ENCODE assay signal across 33 cellular contexts in genomic region chr6:29730575-29731126, GRCh38. TPM values are rescaled to one million over a fixed set of nuclear protein-coding genes. Genes with fewer than 3 reads are reported as not detected.
DNase-seq lines count a peak whose midpoint lies in the region; ATAC-seq and TF ChIP-seq lines count a peak whose summit lies in the region.
"Had no signal": no experiment of that assay in that cellular context is flagged by ENCODE, and none has a peak within 500 bp of the region (broad histone marks: within the 10 kb centered on the region; RNA-seq: fewer than 3 reads in every experiment).

No MANE protein-coding gene starts in this region.

- H3K36me3 ChIP-seq in mucosa of descending colon (ENCODE audit: low read depth) (peaks cover 5% of the 10 kb centered on the region), SJCRH30 (no peaks in the 10 kb centered on the region)
- H3K36me3 ChIP-seq: prostate gland had no signal

- H3K4me3 ChIP-seq in mucosa of descending colon (no peak overlapping the region), SJCRH30 (no peak overlapping the region)
- H3K4me3 ChIP-seq: dorsolateral prefrontal cortex, gastroesophageal sphincter, K562, prostate gland, testis had no signal

- intact Hi-C loops in CD4-positive, alpha-beta T cell (cut with DNase I, micrococcal nuclease) = no loop called here
- intact Hi-C loops in mucosa of descending colon (cut with DNase I, micrococcal nuclease) = no loop called here

- no peaks in the 10 kb centered on the region for H3K27me3 Mint-ChIP-seq in activated CD4-positive, alpha-beta T cell treated with anti-CD3 and anti-CD28 coated beads, Interleukin-2, amount 10 ng/mL, durations not matched to agents 7 days and 5 days
- no peaks in the 10 kb centered on the region for H3K27me3 Mint-ChIP-seq in CD4-positive, alpha-beta T cell
- no peaks in the 10 kb centered on the region for H3K27me3 Mint-ChIP-seq in T-helper 17 cell
- H3K27me3 Mint-ChIP-seq: activated T-helper 17 cell treated with anti-CD3 and anti-CD28 coated beads, Interleukin-2, amount 50 U/mL, for 72 hours had no signal

- no peak for DNase-seq in activated CD4-positive, alpha-beta T cell treated with anti-CD3 and anti-CD28 coated beads, Interleukin-2, amount 10 ng/mL, durations not matched to agents 7 days and 5 days
- no peak for DNase-seq in activated CD4-positive, alpha-beta T cell treated with anti-CD3 and anti-CD28 coated beads for 4 hours
- no peak for DNase-seq in CD4-positive, alpha-beta T cell
- DNase-seq in T-helper 17 cell (no peak), mucosa of descending colon (no peak), SJCRH30 (no peak), NCI-H748 treated with DMSO at 0.1 percent for 48 hours (lab: John Stamatoyannopoulos, UW) (no peak)
- DNase-seq: activated CD4-positive, alpha-beta T cell treated with anti-CD3 and anti-CD28 coated beads for 48 hours; cerebellar nuclear complex; DMS53; dorsolateral prefrontal cortex; H7; hypothalamus; mesenchymal stem cell; NCI-H1105; NCI-H2029; NCI-H774; nucleus accumbens; stimulated activated CD4-positive, alpha-beta T cell treated with anti-CD3 and anti-CD28 coated beads, Interleukin-12 subunit alpha, Interleukin-12 subunit beta, amount 100 ng/mL, for 4 hours; stimulated activated CD4-positive, alpha-beta T cell treated with anti-CD3 and anti-CD28 coated beads, Interleukin-4, amount 100 ng/mL, for 1 hour; stimulated activated naive CD4-positive, alpha-beta T cell; testis had no signal

- peak overlapping the region; percentile 25 for H3K27ac Mint-ChIP-seq in activated CD4-positive, alpha-beta T cell treated with anti-CD3 and anti-CD28 coated beads, Interleukin-2, amount 10 ng/mL, durations not matched to agents 7 days and 5 days
- peak overlapping the region; percentile 95 for H3K27ac Mint-ChIP-seq in CD4-positive, alpha-beta T cell
- H3K27ac Mint-ChIP-seq in T-helper 17 cell = peak overlapping the region; percentile 32

- CTCF ChIA-PET in activated CD4-positive, alpha-beta T cell treated with anti-CD3 and anti-CD28 coated beads, Interleukin-2, amount 10 ng/mL, durations not matched to agents 7 days and 5 days (lab: Charles Lee) = no interaction called here
- CTCF ChIA-PET in CD4-positive, alpha-beta T cell (lab: Charles Lee) = interaction anchor here (1.3 kb wide), 1 partner anchor 22 kb away, joined by 3 read pairs; no protein-coding TSS in a partner anchor

- H3K36me3 Mint-ChIP-seq in activated CD4-positive, alpha-beta T cell treated with anti-CD3 and anti-CD28 coated beads, Interleukin-2, amount 10 ng/mL, durations not matched to agents 7 days and 5 days (ENCODE audit: low read depth) = peaks cover 36% of the 10 kb centered on the region
- peaks cover 37% of the 10 kb centered on the region for H3K36me3 Mint-ChIP-seq in CD4-positive, alpha-beta T cell (ENCODE audit: low read depth)
- H3K36me3 Mint-ChIP-seq in T-helper 17 cell (ENCODE audit: low read depth) = no peaks in the 10 kb centered on the region

- H3K27ac ChIP-seq in CD4-positive, alpha-beta T cell (ENCODE audit: low read depth, low read length) = peak overlapping the region; percentile 9
- no peak overlapping the region for H3K27ac ChIP-seq in SJCRH30
- H3K27ac ChIP-seq: dorsolateral prefrontal cortex, gastroesophageal sphincter, prostate gland, testis had no signal

- H3K4me1 ChIP-seq in mucosa of descending colon (ENCODE audit: low read depth) = peaks cover 2% of the 10 kb centered on the region
- H3K4me1 ChIP-seq in SJCRH30 = no peaks in the 10 kb centered on the region
- H3K4me1 ChIP-seq: prostate gland, testis had no signal

- H3K4me1 Mint-ChIP-seq in activated CD4-positive, alpha-beta T cell treated with anti-CD3 and anti-CD28 coated beads, Interleukin-2, amount 10 ng/mL, durations not matched to agents 7 days and 5 days = peaks cover 42% of the 10 kb centered on the region
- H3K4me1 Mint-ChIP-seq in CD4-positive, alpha-beta T cell (ENCODE audit: low read depth) = peaks cover 73% of the 10 kb centered on the region
- H3K4me1 Mint-ChIP-seq in T-helper 17 cell = peaks cover 45% of the 10 kb centered on the region

- no peaks in the 10 kb centered on the region for H3K27me3 ChIP-seq in CD4-positive, alpha-beta T cell (ENCODE audit: control insufficient read depth, insufficient read depth, low read length)
- H3K27me3 ChIP-seq in SJCRH30 = no peaks in the 10 kb centered on the region
- H3K27me3 ChIP-seq: gastroesophageal sphincter, testis had no signal

- POLR2A ChIA-PET in activated CD4-positive, alpha-beta T cell treated with anti-CD3 and anti-CD28 coated beads, Interleukin-2, amount 10 ng/mL, durations not matched to agents 7 days and 5 days (lab: Charles Lee) = no interaction called here
- POLR2A ChIA-PET in CD4-positive, alpha-beta T cell (lab: Charles Lee) = interaction anchor here (0.5 to 4.8 kb wide), 5 partner anchors 8 to 1641 kb away, joined by 3 to 21 read pairs (median 4); no protein-coding TSS in a partner anchor

- no peak for TF ChIP-seq CTCF in CD4-positive, alpha-beta T cell (IDR thresholded peaks at IDR 0.05)
- no peak for TF ChIP-seq CTCF in mucosa of descending colon (IDR thresholded peaks at IDR 0.05)

- H3K9me3 ChIP-seq in CD4-positive, alpha-beta T cell (ENCODE audit: control insufficient read depth, low read length) = no peaks in the 10 kb centered on the region
- H3K9me3 ChIP-seq in T-helper 17 cell (ENCODE audit: control insufficient read depth, low read length, poor library complexity, severe bottlenecking) = no peaks in the 10 kb centered on the region
- no peaks in the 10 kb centered on the region for H3K9me3 ChIP-seq in mucosa of descending colon
- H3K9me3 ChIP-seq in SJCRH30 (replicated peaks) = no peaks in the 10 kb centered on the region
- H3K9me3 ChIP-seq: gastroesophageal sphincter, prostate gland, testis had no signal

- no peak for ATAC-seq in CD4-positive, alpha-beta T cell (ENCODE audit: poor library complexity)
- ATAC-seq in T-helper 17 cell = peak; percentile 19
- ATAC-seq in mucosa of descending colon = peak; percentile 9
- ATAC-seq in GM18909 (IDR thresholded peaks at IDR 0.05; ENCODE audit: poor library complexity, unreplicated experiment) = no peak
- ATAC-seq: gastroesophageal sphincter, K562, left lobe of liver, sciatic nerve had no signal

- no peaks in the 10 kb centered on the region for H3K9me3 Mint-ChIP-seq in activated CD4-positive, alpha-beta T cell treated with anti-CD3 and anti-CD28 coated beads, Interleukin-2, amount 10 ng/mL, durations not matched to agents 7 days and 5 days
- H3K9me3 Mint-ChIP-seq in CD4-positive, alpha-beta T cell = no peaks in the 10 kb centered on the region
- H3K9me3 Mint-ChIP-seq: activated T-helper 17 cell treated with anti-CD3 and anti-CD28 coated beads, Interleukin-2, amount 50 U/mL, for 72 hours had no signal

- H3K4me3 Mint-ChIP-seq in activated CD4-positive, alpha-beta T cell treated with anti-CD3 and anti-CD28 coated beads, Interleukin-2, amount 10 ng/mL, durations not matched to agents 7 days and 5 days = peak overlapping the region; percentile 1
- no peak overlapping the region for H3K4me3 Mint-ChIP-seq in CD4-positive, alpha-beta T cell
- H3K4me3 Mint-ChIP-seq in T-helper 17 cell = peak overlapping the region; percentile 10
- H3K4me3 Mint-ChIP-seq: activated T-helper 17 cell treated with anti-CD3 and anti-CD28 coated beads, Interleukin-2, amount 50 U/mL, for 72 hours had no signal

RNA-seq across cellular contexts. Expression of gene HLA-F, which starts 7.4 kb away (rescaled TPM):
- 100 to 1,000 TPM; 315 to 372 TPM for total RNA-seq in activated CD4-positive, alpha-beta T cell treated with anti-CD3 and anti-CD28 coated beads, Interleukin-2, amount 10 ng/mL, durations not matched to agents 7 days and 5 days
- total RNA-seq in CD4-positive, alpha-beta T cell = 100 to 1,000 TPM; 560 TPM
- total RNA-seq in T-helper 17 cell (100 to 1,000 TPM; 629 to 717 TPM), mucosa of descending colon (100 to 1,000 TPM; 151 to 416 (median 198) TPM)
- not detected in 2 replicates for total RNA-seq in SJCRH30 (2014; rRNA removed; shearing (Covaris generic))

RNA-seq across cellular contexts. Expression of gene ZFP57, which starts 49.7 kb away (rescaled TPM):
- not detected for total RNA-seq in activated CD4-positive, alpha-beta T cell treated with anti-CD3 and anti-CD28 coated beads, Interleukin-2, amount 10 ng/mL, durations not matched to agents 7 days and 5 days
- not detected for total RNA-seq in CD4-positive, alpha-beta T cell
- total RNA-seq in T-helper 17 cell (1 to 10 TPM in 1 of 2 donors, not detected in 1; 3.1 TPM), mucosa of descending colon (not detected)
- 0.08 TPM in 1 of 2 replicates, not detected in the other for total RNA-seq in SJCRH30 (2014; rRNA removed; shearing (Covaris generic))
- total RNA-seq: endothelial cell of umbilical vein, fibroblast of lung, left lobe of liver, RPMI7951, sciatic nerve, SK-MEL-5 had no signal

Comparison
In these comparisons a context has a peak if more than half of its experiments do, and no peak if none do; other contexts are left out.
1. H3K27ac Mint-ChIP-seq: peak in every context shown above with its lines; median percentile 95 in CD4-positive, alpha-beta T cell; 32 in T-helper 17 cell; 25 in activated CD4-positive, alpha-beta T cell treated with anti-CD3 and anti-CD28 coated beads, Interleukin-2, amount 10 ng/mL, durations not matched to agents 7 days and 5 days.
2. ATAC-seq: peak in T-helper 17 cell (single experiment) and mucosa of descending colon (single experiment); none in CD4-positive, alpha-beta T cell (single experiment) and GM18909 (single experiment).
3. RNA of gene HLA-F, which starts 7.4 kb away (total RNA-seq): 629 to 717 TPM in T-helper 17 cell, 560 TPM in CD4-positive, alpha-beta T cell, 315 to 372 TPM in activated CD4-positive, alpha-beta T cell treated with anti-CD3 and anti-CD28 coated beads, Interleukin-2, amount 10 ng/mL, durations not matched to agents 7 days and 5 days and 151 to 416 TPM in mucosa of descending colon; not detected in SJCRH30; every median in the first group is over 100 times any median in the second.